In the genomic region with DNA sequence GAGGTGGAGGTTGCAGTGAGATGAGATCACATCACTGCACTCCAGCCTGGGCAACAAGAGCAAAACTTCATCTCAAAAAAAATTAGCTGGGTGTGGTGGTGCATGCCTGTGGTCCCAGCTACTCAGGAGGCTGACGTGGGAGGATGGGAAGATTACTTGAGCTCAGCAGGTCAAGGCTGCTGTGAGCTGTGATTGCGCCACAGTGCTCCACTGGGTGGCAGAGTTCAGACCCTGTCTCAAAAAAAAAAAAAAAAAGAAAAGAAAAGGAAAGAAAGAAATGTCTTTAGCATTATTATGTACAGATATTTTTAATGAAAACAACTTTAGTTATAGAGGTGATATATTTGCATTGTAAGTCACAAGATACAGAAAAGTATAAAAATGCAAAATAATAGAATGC, we compare ENCODE assay signal across 8 cellular contexts. TPM values are rescaled to one million over a fixed set of nuclear protein-coding genes. Genes with fewer than 3 reads are reported as not detected.
A peak's percentile ranks its signal among the peaks of the same experiment; 100 is the strongest.
DNase-seq lines count a peak whose midpoint lies in the region; ATAC-seq and TF ChIP-seq lines count a peak whose summit lies in the region.
"Not testable (repeated sequence)": the region's sequence is repeated elsewhere in the genome, so short reads cannot be mapped to it uniquely, and the experiment has no call there.

No MANE protein-coding gene starts in this region.

- not testable (repeated sequence) for H3K9me3 ChIP-seq in upper lobe of right lung

- not testable (repeated sequence) for H3K27me3 Mint-ChIP-seq in IgD-negative memory B cell; activated CD4-positive, alpha-beta T cell treated with anti-CD3 and anti-CD28 coated beads for 36 hours; natural killer cell (ENCODE audit: low read depth in 2 of 2)

- not testable (repeated sequence) for H3K9me3 Mint-ChIP-seq in IgD-negative memory B cell; activated CD4-positive, alpha-beta T cell treated with anti-CD3 and anti-CD28 coated beads for 36 hours (ENCODE audit: low read depth); natural killer cell

- not testable (repeated sequence) for H3K36me3 ChIP-seq in GM06990 (ENCODE audit: control insufficient read depth, insufficient read depth, low read length); upper lobe of right lung

- peaks cover 25 to 42% (median 36%) of the 10 kb centered on the region in 3 donors for H3K4me1 Mint-ChIP-seq in IgD-negative memory B cell
- peaks cover 36% of the 10 kb centered on the region for H3K4me1 Mint-ChIP-seq in activated CD4-positive, alpha-beta T cell treated with anti-CD3 and anti-CD28 coated beads for 36 hours
- H3K4me1 Mint-ChIP-seq in natural killer cell = peaks cover 38 to 43% of the 10 kb centered on the region in 2 donors

- H3K4me3 ChIP-seq in GM06990 (replicated peaks; ENCODE audit: low read depth, low read length); astrocyte of the spinal cord (ENCODE audit: low read depth, low read length); upper lobe of right lung: not testable (repeated sequence)

- H3K4me1 ChIP-seq in upper lobe of right lung = peaks cover 36% of the 10 kb centered on the region

- ATAC-seq in activated CD4-positive, alpha-beta T cell treated with anti-CD3 and anti-CD28 coated beads for 36 hours = peak; percentile 51
- ATAC-seq in natural killer cell = peak in 2 of 3 donors; percentile 38 to 47
- peak; percentile 81 for ATAC-seq in upper lobe of right lung

- POLR2A ChIA-PET in activated CD4-positive, alpha-beta T cell treated with anti-CD3 and anti-CD28 coated beads for 36 hours (lab: Charles Lee) = interaction anchor here (0.6 to 0.9 kb wide), 2 partner anchors 83 to 977 kb away, joined by 3 read pairs; no protein-coding TSS in a partner anchor

- in situ Hi-C loops in astrocyte of the spinal cord (cut with HindIII; ENCODE audit: low sequenced_read_pairs) = not testable (repeated sequence)

- intact Hi-C loops in activated CD4-positive, alpha-beta T cell treated with anti-CD3 and anti-CD28 coated beads for 36 hours (cut with DNase I, micrococcal nuclease) = loop anchor here in 1 of 2 experiments (2.0 to 10.0 kb wide), 3 partner anchors 31 to 103 kb away; partner anchors contain the start of gene GRSF1
- intact Hi-C loops in natural killer cell (cut with micrococcal nuclease) = loop anchor here (1.0 kb wide), 1 partner anchor 31 kb away; no protein-coding TSS in a partner anchor
- intact Hi-C loops in upper lobe of right lung (cut with DNase I) = not testable (repeated sequence)

- not testable (repeated sequence) for DNase-seq in GM06990 (ENCODE audit: extremely low read depth, insufficient read length)
- DNase-seq in OCI-M1 (lab: John Stamatoyannopoulos, UW) = peak; percentile 84
- peak; percentile 63 for DNase-seq in activated CD4-positive, alpha-beta T cell treated with anti-CD3 and anti-CD28 coated beads for 36 hours
- DNase-seq in astrocyte of the spinal cord (ENCODE audit: low read depth, low spot score) = peak; percentile 49
- peak; percentile 64 for DNase-seq in glomerular visceral epithelial cell (ENCODE audit: extremely low spot score)
- DNase-seq in natural killer cell = peak; percentile 22
- DNase-seq in upper lobe of right lung = peak; percentile 76

- H3K27ac Mint-ChIP-seq in IgD-negative memory B cell (peak overlapping the region in 2 of 3 donors; percentile 52 to 78), natural killer cell (peak overlapping the region; percentile 84 to 89)
- not testable (repeated sequence) for H3K27ac Mint-ChIP-seq in activated CD4-positive, alpha-beta T cell treated with anti-CD3 and anti-CD28 coated beads for 36 hours

- H3K27ac ChIP-seq in upper lobe of right lung = not testable (repeated sequence)

- peak; percentile 60 for TF ChIP-seq CTCF in GM06990 (IDR thresholded peaks at IDR 0.05; ENCODE audit: insufficient read depth, low read length, poor library complexity, severe bottlenecking)
- peak; percentile 24 for TF ChIP-seq CTCF in astrocyte of the spinal cord (IDR thresholded peaks at IDR 0.05; ENCODE audit: low read depth, low read length)
- peak; percentile 40 for TF ChIP-seq CTCF in natural killer cell (IDR thresholded peaks at IDR 0.05)
- TF ChIP-seq CTCF in upper lobe of right lung (IDR thresholded peaks at IDR 0.05) = peak; percentile 34

- H3K4me3 Mint-ChIP-seq in IgD-negative memory B cell (peak overlapping the region in 3 of 4 donors; percentile 29 to 76 (median 63)), natural killer cell (peak overlapping the region; percentile 66)
- not testable (repeated sequence) for H3K4me3 Mint-ChIP-seq in activated CD4-positive, alpha-beta T cell treated with anti-CD3 and anti-CD28 coated beads for 36 hours

- not testable (repeated sequence) for H3K36me3 Mint-ChIP-seq in IgD-negative memory B cell; activated CD4-positive, alpha-beta T cell treated with anti-CD3 and anti-CD28 coated beads for 36 hours (ENCODE audit: low read depth); natural killer cell

- CTCF ChIA-PET in activated CD4-positive, alpha-beta T cell treated with anti-CD3 and anti-CD28 coated beads for 36 hours (lab: Charles Lee) = interaction anchor here (0.7 to 2.8 kb wide), 9 partner anchors 11 to 274 kb away, joined by 3 to 19 read pairs (median 4); partner anchors contain the start of gene DCK

- not testable (repeated sequence) for H3K27me3 ChIP-seq in GM06990 (replicated peaks; ENCODE audit: control insufficient read depth, insufficient read depth, low read length); upper lobe of right lung

RNA-seq across cellular contexts. Expression of gene RUFY3, which starts 14.2 kb away (rescaled TPM):
- polyA plus RNA-seq in IgD-negative memory B cell = 16.8 TPM
- total RNA-seq in activated CD4-positive, alpha-beta T cell treated with anti-CD3 and anti-CD28 coated beads for 36 hours = 10 to 100 TPM; 10.6 to 11.2 TPM
- total RNA-seq in natural killer cell = 10 to 100 TPM; 31.6 to 38.1 (median 33.4) TPM
- total RNA-seq in upper lobe of right lung = 98.2 TPM

RNA-seq across cellular contexts. Expression of gene UTP3, which starts 47.6 kb away (rescaled TPM):
- 15.9 TPM for polyA plus RNA-seq in IgD-negative memory B cell
- total RNA-seq in activated CD4-positive, alpha-beta T cell treated with anti-CD3 and anti-CD28 coated beads for 36 hours = 10 to 100 TPM; 32.6 to 34.3 TPM
- total RNA-seq in natural killer cell (10 to 100 TPM; 22.3 to 23.1 (median 22.6) TPM), upper lobe of right lung (27.2 TPM)
